Comparison of ENCODE assay signal across 14 cellular contexts in the genomic region with DNA sequence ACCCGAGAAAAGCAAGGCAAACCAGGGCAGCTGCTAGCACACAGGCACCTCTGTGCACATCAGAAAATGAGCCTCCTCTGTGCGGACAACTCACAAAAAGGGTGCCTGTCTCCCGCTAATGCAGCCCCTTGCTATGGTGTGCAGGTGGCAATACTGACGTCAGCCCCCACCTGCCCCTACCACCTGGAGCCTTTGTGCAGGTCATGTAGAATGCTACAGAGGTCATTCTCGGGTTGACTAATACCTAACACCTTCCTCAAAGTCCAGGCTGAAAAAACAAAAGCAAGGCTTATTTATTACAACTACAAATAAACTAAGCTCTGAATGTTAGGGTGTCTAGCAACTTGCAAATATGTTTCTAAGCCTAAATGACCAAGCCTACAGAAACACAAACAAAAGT. TPM values are rescaled to one million over a fixed set of nuclear protein-coding genes. Genes with fewer than 3 reads are reported as not detected.
A peak's percentile ranks its signal among the peaks of the same experiment; 100 is the strongest.
DNase-seq lines count a peak whose midpoint lies in the region; ATAC-seq, FAIRE-seq and TF ChIP-seq lines count a peak whose summit lies in the region.
"Had no signal": no experiment of that assay in that cellular context is flagged by ENCODE, and none has a peak within 500 bp of the region (broad histone marks: within the 10 kb centered on the region; RNA-seq: fewer than 3 reads in every experiment).

No MANE protein-coding gene starts in this region.

- no peaks in the 10 kb centered on the region for H3K9me3 ChIP-seq in tibial nerve
- H3K9me3 ChIP-seq: HAP-1 had no signal

- WGBS in tibial nerve, 2 donors: 82 to 89% methylated on average over 4 to 5 of the region's 5 CpGs

- H3K4me3 ChIP-seq in tibial nerve: no peak overlapping the region
- H3K4me3 ChIP-seq: HAP-1 had no signal

- TF ChIP-seq POLR2A in GM12891 (IDR thresholded peaks at IDR 0.05; ENCODE audit: low read depth, low read length): no peak
- no peak for TF ChIP-seq POLR2A in tibial nerve (IDR thresholded peaks at IDR 0.05)

- TF ChIP-seq CTCF in tibial nerve (IDR thresholded peaks at IDR 0.05): no peak

- H3K27ac ChIP-seq in layer of hippocampus (ENCODE audit: low read depth, low read length): peak overlapping the region; percentile 13
- no peak overlapping the region for H3K27ac ChIP-seq in tibial nerve

- TF ChIP-seq EP300 in tibial nerve (IDR thresholded peaks at IDR 0.05): no peak

- H3K36me3 ChIP-seq in tibial nerve: no peaks in the 10 kb centered on the region
- H3K36me3 ChIP-seq: HAP-1 had no signal

- H3K27me3 ChIP-seq in layer of hippocampus (ENCODE audit: control insufficient read depth, insufficient read depth, low read length) (no peaks in the 10 kb centered on the region), tibial nerve (no peaks in the 10 kb centered on the region)

- peaks cover 0 to 31% (median 20%) of the 10 kb centered on the region in 4 donors for H3K4me1 ChIP-seq in tibial nerve

- ATAC-seq in GM21390 (IDR thresholded peaks at IDR 0.05; ENCODE audit: unreplicated experiment) (peak; percentile 37), HG03565 (IDR thresholded peaks at IDR 0.05; ENCODE audit: unreplicated experiment) (peak; percentile 32), GM18861 (IDR thresholded peaks at IDR 0.05; ENCODE audit: unreplicated experiment) (no peak)

- no peak for DNase-seq in GM12891 (ENCODE audit: insufficient read length, low spot score)
- DNase-seq in tibial nerve (ENCODE audit: low spot score in 2 of 2): no peak
- DNase-seq in frontal cortex (ENCODE audit: low spot score in 2 of 2): no peak
- DNase-seq in ACHN: no peak
- DNase-seq: activated CD4-positive, alpha-beta T cell treated with anti-CD3 and anti-CD28 coated beads, Interleukin-2, amount 50 U/mL, for 48 hours; dermis blood vessel endothelial cell; foreskin melanocyte; NCI-H1092; T-helper 1 cell had no signal

- in situ Hi-C loops in ACHN (cut with HindIII; ENCODE audit: low pct_ligation_motif_present, low pct_unique_long_range_greater_than_20kb, low sequenced_read_pairs): no loop called here

- FAIRE-seq in GM12891 (lab: Jason Lieb, UNC) (peak; percentile 79), frontal cortex (lab: Jason Lieb, UNC) (no peak)

TF ChIP-seq in GM12891, 5 proteins besides CTCF, POLR2A, EP300 and RAD21:
- TF ChIP-seq PAX5 (IDR thresholded peaks at IDR 0.05; ENCODE audit: insufficient read depth, low read length, severe bottlenecking) (no peak), POLR2AphosphoS5 (IDR thresholded peaks at IDR 0.05; ENCODE audit: low read depth, low read length) (no peak), SPI1 (IDR thresholded peaks at IDR 0.05; ENCODE audit: low read depth, low read length) (no peak), POU2F2 (IDR thresholded peaks at IDR 0.05; ENCODE audit: low read depth, low read length) (no peak), TAF1 (IDR thresholded peaks at IDR 0.05; ENCODE audit: low read depth, low read length) (no peak)
TF ChIP-seq in GM12891: peak in this region for 0.

RNA-seq across cellular contexts. Expression of a gene that starts 13.9 kb away (rescaled TPM):
- 40.5 TPM for polyA plus RNA-seq in GM12891 (2012; ENCODE audit: low read depth, missing spikeins)
- total RNA-seq in tibial nerve (10 to 100 TPM; 29.3 to 52.4 (median 34.5) TPM), frontal cortex (56.7 TPM)
